ENCODE assay signal across 18 cellular contexts in genomic region chr1:103336376-103336775, GRCh38.
A peak's percentile ranks its signal among the peaks of the same experiment; 100 is the strongest.
DNase-seq lines count a peak whose midpoint lies in the region; ATAC-seq and TF ChIP-seq lines count a peak whose summit lies in the region.
"Had no signal": no experiment of that assay in that cellular context is flagged by ENCODE, and none has a peak within 500 bp of the region (broad histone marks: within the 10 kb centered on the region; RNA-seq: fewer than 3 reads in every experiment).

No MANE protein-coding gene starts in this region.

- TF ChIP-seq POLR2A in ovary (IDR thresholded peaks at IDR 0.05): no peak

- intact Hi-C loops in sciatic nerve (cut with DNase I): no loop called here
- intact Hi-C loops in ovary (cut with DNase I): no loop called here

- no peaks in the 10 kb centered on the region for H3K27me3 ChIP-seq in ovary

- TF ChIP-seq EP300 in ovary (IDR thresholded peaks at IDR 0.05): no peak

- no peaks in the 10 kb centered on the region for H3K4me1 ChIP-seq in ovary (ENCODE audit: insufficient read depth)
- H3K4me1 ChIP-seq: A549 had no signal

- H3K27ac ChIP-seq in ovary: no peak overlapping the region
- H3K27ac ChIP-seq: A549 had no signal

- no peak for TF ChIP-seq CTCF in ovary (IDR thresholded peaks at IDR 0.05)

- no peak overlapping the region for H3K4me3 ChIP-seq in ovary
- H3K4me3 ChIP-seq: A549, GM12878, K562 had no signal

- H3K36me3 ChIP-seq in ovary: no peaks in the 10 kb centered on the region

- no peaks in the 10 kb centered on the region for H3K9me3 ChIP-seq in ovary
- H3K9me3 ChIP-seq: A549 had no signal

- 63 to 68% (median 63%) methylated on average over 1 of the region's 1 CpG for WGBS in ovary, 3 donors

- ATAC-seq in sciatic nerve (peak; percentile 82), GM19452 (IDR thresholded peaks at IDR 0.05; ENCODE audit: unreplicated experiment) (no peak)
- ATAC-seq: A549, GM12878, K562 had no signal

- DNase-seq in H4 (ENCODE audit: low spot score) (peak; percentile 10), SW480 (ENCODE audit: low spot score) (peak; percentile 5), medulla oblongata (ENCODE audit: extremely low spot score) (peak; percentile 45), sciatic nerve (ENCODE audit: low spot score) (no peak), NCI-H748 (lab: John Stamatoyannopoulos, UW; ENCODE audit: unreplicated experiment) (no peak), ovary (no peak)
- DNase-seq: C1 segment of cervical spinal cord, DMS 273 treated with DMSO at 0.1 percent for 48 hours, GDM1, GOT3, MV-4-11, NCI-H1417 treated with DMSO at 0.1 percent for 48 hours, NCI-H1930, NCI-H748 treated with DMSO at 0.1 percent for 48 hours had no signal

Comparison
In these comparisons a context has a peak if more than half of its experiments do, and no peak if none do; other contexts are left out.
1. DNase-seq: peak in H4 (single experiment), SW480 (single experiment) and medulla oblongata (single experiment); none in sciatic nerve (single experiment), NCI-H748 (single experiment) and ovary (0 of 5).